8 cellular contexts compared by ENCODE assay signal in genomic region chr12:9364224-9365176, GRCh38.
DNase-seq lines count a peak whose midpoint lies in the region; ATAC-seq and TF ChIP-seq lines count a peak whose summit lies in the region.

No MANE protein-coding gene starts in this region.

- no peak for TF ChIP-seq CTCF in OCI-LY7 (conservative IDR thresholded peaks at IDR 0.05; ENCODE audit: low read length)
- no peak for TF ChIP-seq CTCF in chondrocyte (IDR thresholded peaks at IDR 0.05)

- no peak overlapping the region for H3K4me3 ChIP-seq in OCI-LY7 (ENCODE audit: low read depth, low read length, poor library complexity, severe bottlenecking)

- no peaks in the 10 kb centered on the region for H3K9me2 ChIP-seq in OCI-LY7 (ENCODE audit: insufficient read depth, low read length)

- no TSS peak for BruUV-seq in OCI-LY7 (replicated peaks; lab: Mats Ljungman, UMichigan)

- peak overlapping the region; percentile 76 for H3K27ac Mint-ChIP-seq in chondrocyte (ENCODE audit: unreplicated experiment)

- H3K4me1 ChIP-seq in OCI-LY7 (ENCODE audit: insufficient read depth, low read length, poor library complexity, severe bottlenecking) = peaks cover 8% of the 10 kb centered on the region

- H3K79me2 ChIP-seq in OCI-LY7 (ENCODE audit: insufficient read depth, low read depth, low read length) = no peaks in the 10 kb centered on the region

- no peaks in the 10 kb centered on the region for H3K27me3 Mint-ChIP-seq in chondrocyte (ENCODE audit: low read depth)

- intact Hi-C loops in OCI-LY7 (cut with micrococcal nuclease; ENCODE audit: unreplicated experiment) = no loop called here

- H3K4me3 Mint-ChIP-seq in chondrocyte (ENCODE audit: unreplicated experiment) = no peak overlapping the region

- no peaks in the 10 kb centered on the region for H3K36me3 Mint-ChIP-seq in chondrocyte (ENCODE audit: low read depth)

- no peaks in the 10 kb centered on the region for H3K9me3 Mint-ChIP-seq in chondrocyte (ENCODE audit: low read depth)

- H4K20me1 ChIP-seq in OCI-LY7 (ENCODE audit: insufficient read depth, low read length) = no peaks in the 10 kb centered on the region

- H3K4me2 ChIP-seq in OCI-LY7 (ENCODE audit: low read length) = 0 out of 2 replicates have a peak overlapping the region, but pooled peaks have one; percentile 12

- H3K27ac ChIP-seq in OCI-LY7 (ENCODE audit: low read depth, low read length, poor library complexity, severe bottlenecking) = no peak overlapping the region

- peak; percentile 83 for ATAC-seq in HG02852 (IDR thresholded peaks at IDR 0.05; ENCODE audit: unreplicated experiment)

- peaks cover 16% of the 10 kb centered on the region for H3K4me1 Mint-ChIP-seq in chondrocyte (ENCODE audit: low read depth)

- H3K36me3 ChIP-seq in OCI-LY7 (ENCODE audit: insufficient read depth, low read length) = no peaks in the 10 kb centered on the region

- peak; percentile 10 for DNase-seq in activated CD4-positive, CD25-positive, alpha-beta regulatory T cell treated with anti-CD3 and anti-CD28 coated beads, Interleukin-2, amount 50 U/mL, for 16 hours (ENCODE audit: low read depth, low spot score)
- no peak for DNase-seq in activated CD4-positive, CD25-positive, alpha-beta regulatory T cell (lab: John Stamatoyannopoulos, UW)
- DNase-seq in OCI-LY7 (ENCODE audit: low spot score) (peak; percentile 9), chondrocyte (ENCODE audit: low spot score) (no peak), occipital lobe (lab: John Stamatoyannopoulos, UW) (peak; percentile 29), NCI-H2227 treated with DMSO at 0.1 percent for 48 hours (lab: John Stamatoyannopoulos, UW) (no peak), GF-D8 (lab: John Stamatoyannopoulos, UW) (no peak)

- H3K9me3 ChIP-seq in OCI-LY7 (ENCODE audit: low read length) = no peaks in the 10 kb centered on the region

- POLR2A ChIA-PET in OCI-LY7 (lab: Charles Lee) = no interaction called here

- H2AFZ ChIP-seq in OCI-LY7 (ENCODE audit: low read length) = peak overlapping the region; percentile 12; the same call in 1 of the 2 replicates

- CTCF ChIA-PET in OCI-LY7 (lab: Charles Lee; ENCODE audit: unreplicated experiment) = interaction anchor here (0.9 kb wide), 1 partner anchor 13 kb away, joined by 4 read pairs; no protein-coding TSS in a partner anchor

Comparison
In these comparisons a context has a peak if more than half of its experiments do, and no peak if none do; other contexts are left out.
1. DNase-seq: peak in activated CD4-positive, CD25-positive, alpha-beta regulatory T cell treated with anti-CD3 and anti-CD28 coated beads, Interleukin-2, amount 50 U/mL, for 16 hours (single experiment), OCI-LY7 (single experiment) and occipital lobe (single experiment); none in activated CD4-positive, CD25-positive, alpha-beta regulatory T cell (0 of 4), chondrocyte (single experiment), NCI-H2227 treated with DMSO at 0.1 percent for 48 hours (single experiment) and GF-D8 (single experiment).